In genomic region chr19:6007866-6008265, GRCh38 we compare ENCODE assay signal across 2 cellular contexts.
TF ChIP-seq lines count a peak whose summit lies in the region.

No MANE protein-coding gene starts in this region.

TF ChIP-seq in IMR-90, 13 proteins besides CTCF, POLR2A, EP300 and RAD21:
- TF ChIP-seq FOS (IDR thresholded peaks at IDR 0.05; ENCODE audit: low read depth, low read length) (no peak), ELK1 (IDR thresholded peaks at IDR 0.05; ENCODE audit: borderline replicate concordance, low read depth, low read length) (no peak), MAZ (IDR thresholded peaks at IDR 0.05; ENCODE audit: borderline replicate concordance, low read depth, low read length) (no peak), MXI1 (IDR thresholded peaks at IDR 0.05; ENCODE audit: borderline replicate concordance, low read depth, low read length) (no peak), BHLHE40 (IDR thresholded peaks at IDR 0.05; ENCODE audit: low read depth, low read length) (no peak), SMC3 (IDR thresholded peaks at IDR 0.05; ENCODE audit: low read depth, low read length) (no peak), RCOR1 (IDR thresholded peaks at IDR 0.05; ENCODE audit: insufficient replicate concordance, low read length) (no peak), CHD1 (IDR thresholded peaks at IDR 0.05; ENCODE audit: low read depth, low read length) (no peak), USF2 (IDR thresholded peaks at IDR 0.05; ENCODE audit: low read depth, low read length) (no peak), RFX5 (IDR thresholded peaks at IDR 0.05; ENCODE audit: low read depth, low read length) (no peak), NFE2L2 (IDR thresholded peaks at IDR 0.05; ENCODE audit: low read depth, low read length) (no peak), MAFK (IDR thresholded peaks at IDR 0.05; ENCODE audit: low read depth, low read length) (no peak), CEBPB (IDR thresholded peaks at IDR 0.05; ENCODE audit: low read depth, low read length) (no peak)

TF ChIP-seq in K562, 482 proteins besides CTCF, POLR2A, EP300 and RAD21:
- TF ChIP-seq POLR2G (IDR thresholded peaks at IDR 0.05; ENCODE audit: low read depth, low read length): peak; percentile 38; the same call in 1 of the 2 replicates
- TF ChIP-seq XRCC3 (IDR thresholded peaks at IDR 0.05): no peak
- peak; percentile 25; the same call in 1 of the 2 replicates for TF ChIP-seq ZBTB33 (CRISPR knock-in tag; IDR thresholded peaks at IDR 0.05)
